19 cellular contexts compared by ENCODE assay signal in genomic region chr2:119673796-119674195, GRCh38.
"Had no signal": no experiment of that assay in that cellular context is flagged by ENCODE, and none has a peak within 500 bp of the region (broad histone marks: within the 10 kb centered on the region; RNA-seq: fewer than 3 reads in every experiment).

No MANE protein-coding gene starts in this region.

- DNase-seq: activated CD4-positive, alpha-beta T cell treated with anti-CD3 and anti-CD28 coated beads for 36 hours; activated CD4-positive, alpha-beta T cell treated with anti-CD3 and anti-CD28 coated beads, Interleukin-2, amount 10 ng/mL, durations not matched to agents 24 days and 14 days; activated CD4-positive, CD25-positive, alpha-beta regulatory T cell; activated CD4-positive, CD25-positive, alpha-beta regulatory T cell treated with anti-CD3 and anti-CD28 coated beads, Interleukin-2, amount 50 U/mL, for 72 hours; activated CD8-positive, alpha-beta memory T cell treated with anti-CD3 and anti-CD28 coated beads for 24 hours; activated CD8-positive, alpha-beta T cell treated with anti-CD3 and anti-CD28 coated beads for 36 hours; activated effector memory CD4-positive, alpha-beta T cell treated with anti-CD3 and anti-CD28 coated beads, Interleukin-2, amount 50 U/mL, for 16 hours; activated naive CD4-positive, alpha-beta T cell; activated naive CD4-positive, alpha-beta T cell treated with anti-CD3 and anti-CD28 coated beads, Interleukin-2, amount 10 ng/mL, durations not matched to agents 7 days and 5 days; activated T-cell treated with anti-CD3 and anti-CD28 coated beads, Interleukin-2, amount 50 U/mL, for 4 hours; amniotic stem cell; caudate nucleus; effector CD8-positive, alpha-beta T cell; foreskin fibroblast; T-helper 2 cell had no signal

- H3K27me3 Mint-ChIP-seq: activated CD4-positive, alpha-beta T cell treated with anti-CD3 and anti-CD28 coated beads for 36 hours; activated CD8-positive, alpha-beta T cell treated with anti-CD3 and anti-CD28 coated beads for 36 hours had no signal

- ATAC-seq: activated CD4-positive, alpha-beta T cell treated with anti-CD3 and anti-CD28 coated beads for 36 hours; activated CD8-positive, alpha-beta T cell treated with anti-CD3 and anti-CD28 coated beads for 36 hours; activated naive CD4-positive, alpha-beta T cell treated with anti-CD3 and anti-CD28 coated beads, Interleukin-2, amount 50 U/mL, for 72 hours; activated T-cell treated with anti-CD3 and anti-CD28 coated beads, Interleukin-2, amount 50 U/mL, for 4 hours; esophagus mucosa had no signal

- H3K9me3 Mint-ChIP-seq: activated CD4-positive, alpha-beta T cell treated with anti-CD3 and anti-CD28 coated beads, Interleukin-2, amount 10 ng/mL, durations not matched to agents 24 days and 14 days; activated CD8-positive, alpha-beta T cell treated with anti-CD3 and anti-CD28 coated beads for 36 hours; activated naive CD4-positive, alpha-beta T cell treated with anti-CD3 and anti-CD28 coated beads, Interleukin-2, amount 10 ng/mL, durations not matched to agents 7 days and 5 days; activated naive CD4-positive, alpha-beta T cell treated with anti-CD3 and anti-CD28 coated beads, Interleukin-2, amount 50 U/mL, for 72 hours; activated T-cell treated with anti-CD3 and anti-CD28 coated beads, Interleukin-2, amount 50 U/mL, for 4 hours; activated T-helper 1 cell treated with anti-CD3 and anti-CD28 coated beads, Interleukin-12 subunit alpha, Interleukin-12 subunit beta, Interleukin-2, Interleukin-4 antibody, amounts not matched to agents 30 ng/mL and 10 ng/mL and 1 ng/mL, durations not matched to agents 14 hours and 24 hours and 36 hours; activated T-helper 2 cell treated with anti-CD3 and anti-CD28 coated beads, Interferon-gamma antibody, Interleukin-2, Interleukin-4, amounts not matched to agents 10 μg/mL and 5 μg/mL and 100 μg/mL, durations not matched to agents 14 hours and 24 hours and 36 hours had no signal

- H3K27ac Mint-ChIP-seq: activated CD4-positive, alpha-beta T cell treated with anti-CD3 and anti-CD28 coated beads for 36 hours; activated CD4-positive, alpha-beta T cell treated with anti-CD3 and anti-CD28 coated beads, Interleukin-2, amount 10 ng/mL, durations not matched to agents 24 days and 14 days; activated CD8-positive, alpha-beta T cell treated with anti-CD3 and anti-CD28 coated beads for 36 hours; activated naive CD4-positive, alpha-beta T cell treated with anti-CD3 and anti-CD28 coated beads, Interleukin-2, amount 10 ng/mL, durations not matched to agents 7 days and 5 days; activated naive CD4-positive, alpha-beta T cell treated with anti-CD3 and anti-CD28 coated beads, Interleukin-2, amount 50 U/mL, for 72 hours; activated T-helper 1 cell treated with anti-CD3 and anti-CD28 coated beads, Interleukin-12 subunit alpha, Interleukin-12 subunit beta, Interleukin-2, Interleukin-4 antibody, amounts not matched to agents 30 ng/mL and 10 ng/mL and 1 ng/mL, durations not matched to agents 14 hours and 24 hours and 36 hours; activated T-helper 2 cell treated with anti-CD3 and anti-CD28 coated beads, Interferon-gamma antibody, Interleukin-2, Interleukin-4, amounts not matched to agents 10 μg/mL and 5 μg/mL and 100 μg/mL, durations not matched to agents 14 hours and 24 hours and 36 hours had no signal

- H3K36me3 Mint-ChIP-seq: activated naive CD4-positive, alpha-beta T cell treated with anti-CD3 and anti-CD28 coated beads, Interleukin-2, amount 10 ng/mL, durations not matched to agents 7 days and 5 days had no signal

- H3K4me3 Mint-ChIP-seq: activated CD4-positive, alpha-beta T cell treated with anti-CD3 and anti-CD28 coated beads for 36 hours; activated CD4-positive, alpha-beta T cell treated with anti-CD3 and anti-CD28 coated beads, Interleukin-2, amount 10 ng/mL, durations not matched to agents 24 days and 14 days; activated CD8-positive, alpha-beta T cell treated with anti-CD3 and anti-CD28 coated beads for 36 hours; activated naive CD4-positive, alpha-beta T cell treated with anti-CD3 and anti-CD28 coated beads, Interleukin-2, amount 10 ng/mL, durations not matched to agents 7 days and 5 days; activated T-cell treated with anti-CD3 and anti-CD28 coated beads, Interleukin-2, amount 50 U/mL, for 4 hours; activated T-helper 1 cell treated with anti-CD3 and anti-CD28 coated beads, Interleukin-12 subunit alpha, Interleukin-12 subunit beta, Interleukin-2, Interleukin-4 antibody, amounts not matched to agents 30 ng/mL and 10 ng/mL and 1 ng/mL, durations not matched to agents 14 hours and 24 hours and 36 hours had no signal
